In the genomic region with DNA sequence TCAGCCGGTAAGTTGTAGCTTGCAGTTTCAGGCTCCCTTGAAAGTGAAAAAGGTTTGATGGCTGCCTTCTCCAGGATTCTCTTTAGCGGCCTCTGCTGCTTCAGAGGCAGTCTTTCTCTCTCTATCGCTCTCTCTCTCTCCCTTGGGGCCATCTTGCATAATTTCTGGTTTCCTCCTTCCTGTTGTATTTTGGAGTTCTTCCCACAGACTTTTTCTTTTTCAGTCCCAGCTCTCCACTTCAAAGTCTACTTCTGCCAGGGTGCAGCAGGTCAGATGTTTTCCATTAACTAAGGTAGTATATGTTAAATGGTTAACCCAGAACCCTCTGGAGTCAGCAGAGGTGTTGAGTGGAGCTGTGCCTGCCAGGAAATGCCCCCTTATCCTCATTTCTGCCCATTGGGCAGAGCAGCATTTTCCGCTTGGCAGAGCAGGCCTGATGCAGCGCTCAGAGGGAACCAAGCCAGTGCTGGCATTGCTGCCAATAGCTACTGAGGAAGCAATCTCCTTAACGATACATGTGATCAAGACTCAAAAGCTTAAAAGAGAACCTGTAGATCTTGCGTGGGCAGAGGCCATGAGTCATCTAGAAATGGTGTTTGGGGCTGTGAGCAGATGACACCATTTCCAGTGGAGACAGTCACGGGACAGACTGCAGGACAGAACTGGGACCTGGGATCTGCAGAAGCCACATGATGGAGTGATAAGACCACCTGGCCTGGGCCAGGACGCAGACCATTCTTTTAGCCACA, we compare ENCODE assay signal across 1 cellular context.
TF ChIP-seq lines count a peak whose summit lies in the region.

No MANE protein-coding gene starts in this region.

TF ChIP-seq in IMR-90, 13 proteins besides CTCF, POLR2A, EP300 and RAD21:
- no peak for TF ChIP-seq NFE2L2 (IDR thresholded peaks at IDR 0.05; ENCODE audit: low read depth, low read length)
- TF ChIP-seq SMC3 (IDR thresholded peaks at IDR 0.05; ENCODE audit: low read depth, low read length): no peak
- no peak for TF ChIP-seq RFX5 (IDR thresholded peaks at IDR 0.05; ENCODE audit: low read depth, low read length)
- no peak for TF ChIP-seq FOS (IDR thresholded peaks at IDR 0.05; ENCODE audit: low read depth, low read length)
- TF ChIP-seq, protein P1, sequence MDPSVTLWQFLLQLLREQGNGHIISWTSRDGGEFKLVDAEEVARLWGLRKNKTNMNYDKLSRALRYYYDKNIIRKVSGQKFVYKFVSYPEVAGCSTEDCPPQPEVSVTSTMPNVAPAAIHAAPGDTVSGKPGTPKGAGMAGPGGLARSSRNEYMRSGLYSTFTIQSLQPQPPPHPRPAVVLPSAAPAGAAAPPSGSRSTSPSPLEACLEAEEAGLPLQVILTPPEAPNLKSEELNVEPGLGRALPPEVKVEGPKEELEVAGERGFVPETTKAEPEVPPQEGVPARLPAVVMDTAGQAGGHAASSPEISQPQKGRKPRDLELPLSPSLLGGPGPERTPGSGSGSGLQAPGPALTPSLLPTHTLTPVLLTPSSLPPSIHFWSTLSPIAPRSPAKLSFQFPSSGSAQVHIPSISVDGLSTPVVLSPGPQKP (IDR thresholded peaks at IDR 0.05; ENCODE audit: borderline replicate concordance, low read depth, low read length): no peak
- TF ChIP-seq MAZ (IDR thresholded peaks at IDR 0.05; ENCODE audit: borderline replicate concordance, low read depth, low read length): no peak
